Comparison of ENCODE assay signal across 9 cellular contexts in genomic region chr11:118152020-118152551, GRCh38. TPM values are rescaled to one million over a fixed set of nuclear protein-coding genes. Genes with fewer than 3 reads are reported as not detected.
DNase-seq lines count a peak whose midpoint lies in the region; ATAC-seq, FAIRE-seq and TF ChIP-seq lines count a peak whose summit lies in the region.
"Had no signal": no experiment of that assay in that cellular context is flagged by ENCODE, and none has a peak within 500 bp of the region (broad histone marks: within the 10 kb centered on the region; RNA-seq: fewer than 3 reads in every experiment).

No MANE protein-coding gene starts in this region.

- TF ChIP-seq POLR2A in stomach (IDR thresholded peaks at IDR 0.05) (no peak), H54 (IDR thresholded peaks at IDR 0.05; ENCODE audit: low read depth, low read length) (no peak)

- H3K27me3 Mint-ChIP-seq in activated naive CD8-positive, alpha-beta T cell treated with anti-CD3 and anti-CD28 coated beads, Interleukin-2, amount 10 ng/mL, durations not matched to agents 7 days and 5 days, result peaks cover 84% of the 10 kb centered on the region

- no peaks in the 10 kb centered on the region for H4K20me1 ChIP-seq in SK-N-SH (ENCODE audit: insufficient read depth)

- no peaks in the 10 kb centered on the region for H3K9me3 Mint-ChIP-seq in activated naive CD8-positive, alpha-beta T cell treated with anti-CD3 and anti-CD28 coated beads, Interleukin-2, amount 10 ng/mL, durations not matched to agents 7 days and 5 days

- POLR2A ChIA-PET in SK-N-SH (lab: Yijun Ruan, JAX), result no interaction called here
- POLR2A ChIA-PET in activated naive CD8-positive, alpha-beta T cell treated with anti-CD3 and anti-CD28 coated beads, Interleukin-2, amount 10 ng/mL, durations not matched to agents 7 days and 5 days (lab: Charles Lee), result interaction anchor here (0.6 kb wide), 1 partner anchor 360 kb away, joined by 3 read pairs; no protein-coding TSS in a partner anchor

- no peak for ATAC-seq in SK-N-SH treated with all-trans-retinoic acid at 6 μM for 48 hours
- no peak for ATAC-seq in activated naive CD8-positive, alpha-beta T cell treated with anti-CD3 and anti-CD28 coated beads, Interleukin-2, amount 10 ng/mL, durations not matched to agents 7 days and 5 days (ENCODE audit: low read depth)
- no peak for ATAC-seq in HG02610 (IDR thresholded peaks at IDR 0.05; ENCODE audit: unreplicated experiment)

- intact Hi-C loops in stomach (cut with DNase I; ENCODE audit: low total_unique reads), result no loop called here

- H3K4me3 Mint-ChIP-seq in activated naive CD8-positive, alpha-beta T cell treated with anti-CD3 and anti-CD28 coated beads, Interleukin-2, amount 10 ng/mL, durations not matched to agents 7 days and 5 days, result peak overlapping the region; percentile 45

- WGBS in SK-N-SH (ENCODE audit: low lambda C conversion rate), result 60% methylated on average over 11 of the region's 16 CpGs
- WGBS in stomach, 5 donors, result 7 to 21% (median 16%) methylated on average over 10 to 16 of the region's 16 CpGs

- no peak for TF ChIP-seq CTCF in SK-N-SH (IDR thresholded peaks at IDR 0.05)
- TF ChIP-seq CTCF in stomach (IDR thresholded peaks at IDR 0.05), result no peak

- H3F3A ChIP-seq in SK-N-SH (replicated peaks; ENCODE audit: insufficient read depth), result no peaks in the 10 kb centered on the region

- H3K4me3 ChIP-seq in SK-N-SH (ENCODE audit: low read depth in 2 of 2, low read length in 1 of 2) (peak overlapping the region; percentile 54 to 63), iPS-18a (ENCODE audit: low read length) (peak overlapping the region; percentile 76), stomach (peak overlapping the region; percentile 45 to 65 (median 54))

- H3K27ac ChIP-seq in SK-N-SH (ENCODE audit: low read depth in 2 of 2, low read length in 1 of 2) (no peak overlapping the region; a peak in 1 of 4 replicates), iPS-18a (ENCODE audit: low read length) (no peak overlapping the region), stomach (peak overlapping the region in 1 of 5 donors; percentile 43)

- DNase-seq in SK-N-SH, result no peak
- no peak for DNase-seq in activated naive CD8-positive, alpha-beta T cell treated with anti-CD3 and anti-CD28 coated beads, Interleukin-2, amount 10 ng/mL, durations not matched to agents 7 days and 5 days
- DNase-seq in stomach, result no peak
- DNase-seq in DMS53 (lab: John Stamatoyannopoulos, UW), result no peak
- no peak for DNase-seq in H54 (ENCODE audit: insufficient read length, low spot score)

- FAIRE-seq in H54 (lab: Jason Lieb, UNC), result no peak
- FAIRE-seq: A204.1 had no signal

- H3K4me2 ChIP-seq in SK-N-SH, result peak overlapping the region; percentile 87

- TF ChIP-seq EP300 in SK-N-SH (IDR thresholded peaks at IDR 0.05; ENCODE audit: borderline replicate concordance in 1 of 2, low read depth in 1 of 2, low read length in 1 of 2) (no peak), stomach (IDR thresholded peaks at IDR 0.05) (no peak)

- H3K36me3 Mint-ChIP-seq in activated naive CD8-positive, alpha-beta T cell treated with anti-CD3 and anti-CD28 coated beads, Interleukin-2, amount 10 ng/mL, durations not matched to agents 7 days and 5 days, result no peaks in the 10 kb centered on the region

- H3K9me2 ChIP-seq in SK-N-SH, result no peaks in the 10 kb centered on the region

- peak overlapping the region; percentile 73; the same call in 1 of the 2 replicates for H2AFZ ChIP-seq in SK-N-SH (ENCODE audit: low read depth)

- H3K36me3 ChIP-seq in SK-N-SH (replicated peaks in 1 of 2; ENCODE audit: control insufficient read depth in 1 of 2, insufficient read depth in 2 of 2, low read length in 1 of 2) (no peaks in the 10 kb centered on the region), iPS-18a (ENCODE audit: control insufficient read depth, low read depth, low read length) (no peaks in the 10 kb centered on the region), stomach (no peaks in the 10 kb centered on the region)

- TF ChIP-seq RAD21 in SK-N-SH (IDR thresholded peaks at IDR 0.05; ENCODE audit: low read length), result no peak

- no peak overlapping the region for H3K9ac ChIP-seq in SK-N-SH
- peak overlapping the region; percentile 27 for H3K9ac ChIP-seq in iPS-18a (ENCODE audit: low read length)

- H3K9me3 ChIP-seq in SK-N-SH (no peaks in the 10 kb centered on the region), iPS-18a (ENCODE audit: control insufficient read depth, low read depth, low read length) (no peaks in the 10 kb centered on the region), stomach (no peaks in the 10 kb centered on the region)

- peaks cover 53% of the 10 kb centered on the region for H3K27me3 ChIP-seq in SK-N-SH (ENCODE audit: insufficient read depth)
- peaks cover 93% of the 10 kb centered on the region for H3K27me3 ChIP-seq in iPS-18a (ENCODE audit: control insufficient read depth, insufficient read depth, low read length)
- H3K27me3 ChIP-seq in stomach, result peaks cover 9 to 76% (median 49%) of the 10 kb centered on the region in 3 donors

- H3K4me1 ChIP-seq in SK-N-SH (ENCODE audit: control insufficient read depth in 1 of 2, insufficient read depth in 2 of 2, low read depth in 1 of 2, low read length in 1 of 2), result peaks cover 0 to 16% of the 10 kb centered on the region in 2 experiments; a peak in 1 of 4 replicates
- H3K4me1 ChIP-seq in iPS-18a (ENCODE audit: control insufficient read depth, low read depth, low read length), result peaks cover 45% of the 10 kb centered on the region
- H3K4me1 ChIP-seq in stomach, result peaks cover 15 to 38% (median 29%) of the 10 kb centered on the region in 4 donors

- H3K79me2 ChIP-seq in SK-N-SH (ENCODE audit: insufficient read depth), result no peaks in the 10 kb centered on the region

- CTCF ChIA-PET in SK-N-SH (lab: Yijun Ruan, JAX), result interaction anchor here (1.9 to 2.1 kb wide), 2 partner anchors 8 to 19 kb away, joined by 7 to 26 read pairs; no protein-coding TSS in a partner anchor

- H3K27ac Mint-ChIP-seq in activated naive CD8-positive, alpha-beta T cell treated with anti-CD3 and anti-CD28 coated beads, Interleukin-2, amount 10 ng/mL, durations not matched to agents 7 days and 5 days, result no peak overlapping the region

- H3K4me1 Mint-ChIP-seq in activated naive CD8-positive, alpha-beta T cell treated with anti-CD3 and anti-CD28 coated beads, Interleukin-2, amount 10 ng/mL, durations not matched to agents 7 days and 5 days, result peaks cover 13% of the 10 kb centered on the region

TF ChIP-seq in SK-N-SH, 30 proteins besides CTCF, POLR2A, EP300 and RAD21 (continues in another document):
- TF ChIP-seq JUND (IDR thresholded peaks at IDR 0.05), result no peak
- no peak for TF ChIP-seq MEF2A (IDR thresholded peaks at IDR 0.05; ENCODE audit: borderline replicate concordance, low read depth)
- TF ChIP-seq POLR2AphosphoS5 (IDR thresholded peaks at IDR 0.05; ENCODE audit: low read depth, low read length), result no peak
- no peak for TF ChIP-seq MXI1 (IDR thresholded peaks at IDR 0.05; ENCODE audit: low read depth, low read length)
- no peak for TF ChIP-seq USF2 (IDR thresholded peaks at IDR 0.05; ENCODE audit: borderline replicate concordance, low read depth, low read length)
- no peak for TF ChIP-seq GATA2 (CRISPR knock-in tag; IDR thresholded peaks at IDR 0.05)
- TF ChIP-seq TEAD4 (IDR thresholded peaks at IDR 0.05; ENCODE audit: borderline replicate concordance, insufficient read depth), result no peak
- no peak for TF ChIP-seq GABPA (IDR thresholded peaks at IDR 0.05; ENCODE audit: low read depth)
- no peak for TF ChIP-seq FOSL2 (IDR thresholded peaks at IDR 0.05; ENCODE audit: borderline replicate concordance, low read depth)

TF ChIP-seq in SK-N-SH treated with all-trans-retinoic acid at 6 μM for 48 hours, 23 proteins besides CTCF, POLR2A, EP300 and RAD21:
- no peak for TF ChIP-seq ZFP30 (CRISPR knock-in tag; IDR thresholded peaks at IDR 0.05)
- TF ChIP-seq, protein P1, sequence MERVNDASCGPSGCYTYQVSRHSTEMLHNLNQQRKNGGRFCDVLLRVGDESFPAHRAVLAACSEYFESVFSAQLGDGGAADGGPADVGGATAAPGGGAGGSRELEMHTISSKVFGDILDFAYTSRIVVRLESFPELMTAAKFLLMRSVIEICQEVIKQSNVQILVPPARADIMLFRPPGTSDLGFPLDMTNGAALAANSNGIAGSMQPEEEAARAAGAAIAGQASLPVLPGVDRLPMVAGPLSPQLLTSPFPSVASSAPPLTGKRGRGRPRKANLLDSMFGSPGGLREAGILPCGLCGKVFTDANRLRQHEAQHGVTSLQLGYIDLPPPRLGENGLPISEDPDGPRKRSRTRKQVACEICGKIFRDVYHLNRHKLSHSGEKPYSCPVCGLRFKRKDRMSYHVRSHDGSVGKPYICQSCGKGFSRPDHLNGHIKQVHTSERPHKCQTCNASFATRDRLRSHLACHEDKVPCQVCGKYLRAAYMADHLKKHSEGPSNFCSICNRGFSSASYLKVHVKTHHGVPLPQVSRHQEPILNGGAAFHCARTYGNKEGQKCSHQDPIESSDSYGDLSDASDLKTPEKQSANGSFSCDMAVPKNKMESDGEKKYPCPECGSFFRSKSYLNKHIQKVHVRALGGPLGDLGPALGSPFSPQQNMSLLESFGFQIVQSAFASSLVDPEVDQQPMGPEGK (CRISPR knock-in tag; IDR thresholded peaks at IDR 0.05; ENCODE audit: borderline replicate concordance), result no peak
- TF ChIP-seq BACH2 (CRISPR knock-in tag; IDR thresholded peaks at IDR 0.05; ENCODE audit: borderline replicate concordance), result no peak
- no peak for TF ChIP-seq RARB (CRISPR knock-in tag; IDR thresholded peaks at IDR 0.05)
- TF ChIP-seq PPARA (CRISPR knock-in tag; IDR thresholded peaks at IDR 0.05; ENCODE audit: borderline replicate concordance), result no peak

RNA-seq across cellular contexts. Expression of gene SCN4B, which starts 0.5 kb away (rescaled TPM):
- polyA plus RNA-seq in SK-N-SH (2012; rRNA removed) (1.2 and 2.0 TPM in 2 replicates), stomach (1 to 10 TPM in 2 of 3 donors, under 1 TPM in 1; 0.75 to 1.6 (median 1.2) TPM)
- 1.2 and 1.3 TPM in 2 replicates for polyA plus RNA-seq in SK-N-SH (2012; cell fraction: cytosol; rRNA removed)
- 1.4 and 1.7 TPM in 2 replicates for polyA plus RNA-seq in SK-N-SH (2012; cell fraction: nucleus; rRNA removed)
- under 1 TPM in 1 of 2 experiments, not detected in 1; 0.17 TPM for total RNA-seq in activated naive CD8-positive, alpha-beta T cell treated with anti-CD3 and anti-CD28 coated beads, Interleukin-2, amount 10 ng/mL, durations not matched to agents 7 days and 5 days
- 1 to 10 TPM in 2 of 5 donors, not detected in 3; 2.2 to 3.6 TPM for total RNA-seq in stomach

RNA-seq across cellular contexts. Expression of gene SCN2B, which starts 24.4 kb away (rescaled TPM):
- 0.03 and 0.05 TPM in 2 replicates for polyA plus RNA-seq in SK-N-SH (2012; rRNA removed)
- 0.01 and 0.03 TPM in 2 replicates for polyA plus RNA-seq in SK-N-SH (2012; cell fraction: cytosol; rRNA removed)
- polyA plus RNA-seq in SK-N-SH (2012; cell fraction: nucleus; rRNA removed), result 0.01 and 0.02 TPM in 2 replicates
- total RNA-seq in activated naive CD8-positive, alpha-beta T cell treated with anti-CD3 and anti-CD28 coated beads, Interleukin-2, amount 10 ng/mL, durations not matched to agents 7 days and 5 days, result not detected
- under 1 TPM in 2 of 5 donors, not detected in 3; 0.29 to 0.92 TPM for total RNA-seq in stomach
- polyA plus RNA-seq in stomach, result under 1 TPM; 0.12 to 0.46 (median 0.23) TPM
